10 cellular contexts compared by ENCODE assay signal in the genomic region with DNA sequence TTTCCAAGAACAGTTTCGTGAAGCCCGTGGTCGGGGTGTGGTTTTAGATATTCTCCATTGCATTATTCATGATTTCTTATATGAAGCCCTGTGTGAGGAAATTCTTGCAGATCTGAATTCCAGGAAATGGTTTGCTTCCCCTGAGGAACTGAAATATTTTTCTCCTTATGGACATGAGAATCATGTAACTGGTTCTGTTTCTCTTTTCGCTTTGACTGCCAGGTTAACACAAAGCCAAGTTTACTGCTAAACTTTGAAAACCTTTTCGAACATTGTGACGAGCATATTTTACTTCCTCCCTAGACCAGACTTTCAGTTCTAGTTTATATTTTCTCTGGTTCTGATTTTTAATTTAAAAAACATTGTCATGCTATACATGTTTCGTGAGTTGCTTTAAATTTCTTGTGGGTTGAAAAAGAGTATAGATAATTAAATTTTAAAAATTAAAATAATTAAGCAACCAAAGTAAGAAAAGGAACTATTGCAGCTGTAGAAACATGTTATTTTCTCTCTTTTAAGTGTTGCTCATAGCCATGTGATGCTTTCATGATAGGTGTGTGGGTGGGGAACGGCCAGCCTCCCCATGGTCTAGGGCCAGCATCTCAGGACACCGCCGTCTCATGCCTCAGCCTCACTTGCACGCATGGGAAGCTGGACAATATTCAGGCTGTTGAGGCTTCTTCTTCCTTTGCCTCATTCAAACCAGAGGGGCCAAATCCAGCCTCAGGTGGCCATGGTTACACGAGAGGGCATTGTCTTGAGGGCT.
DNase-seq lines count a peak whose midpoint lies in the region; ATAC-seq and TF ChIP-seq lines count a peak whose summit lies in the region.
"Had no signal": no experiment of that assay in that cellular context is flagged by ENCODE, and none has a peak within 500 bp of the region (broad histone marks: within the 10 kb centered on the region; RNA-seq: fewer than 3 reads in every experiment).

No MANE protein-coding gene starts in this region.

- 63 to 68% methylated on average over 12 of the region's 12 CpGs for WGBS in lower leg skin, 2 donors

- H3K4me3 ChIP-seq in lower leg skin (ENCODE audit: low read depth, poor library complexity, severe bottlenecking) (no peak overlapping the region), SJCRH30 (no peak overlapping the region)

- ATAC-seq in GM18909 (IDR thresholded peaks at IDR 0.05; ENCODE audit: poor library complexity, unreplicated experiment) (peak; percentile 77), HG02798 (IDR thresholded peaks at IDR 0.05; ENCODE audit: poor library complexity, unreplicated experiment) (peak; percentile 81)
- ATAC-seq: natural killer cell treated with Interleukin-12 subunit alpha and Interleukin-12 subunit beta and Interleukin-15 and Interleukin-18, amount 100 ng/mL, for 72 hours had no signal

- peak; percentile 49 for DNase-seq in NCI-H226
- DNase-seq in pulmonary artery endothelial cell (ENCODE audit: low read depth, low spot score), result peak; percentile 36
- DNase-seq in lower leg skin (ENCODE audit: low spot score in 2 of 2), result no peak
- DNase-seq in activated T-helper 2 cell treated with anti-CD3 and anti-CD28 coated beads, Interferon-gamma antibody, Interleukin-2, Interleukin-4, amounts not matched to agents 10 μg/mL and 5 μg/mL and 100 μg/mL, durations not matched to agents 14 hours and 24 hours and 36 hours (ENCODE audit: low spot score), result no peak
- no peak for DNase-seq in activated CD4-positive, CD25-positive, alpha-beta regulatory T cell (lab: John Stamatoyannopoulos, UW)
- DNase-seq in SJCRH30, result no peak
- DNase-seq: activated naive CD4-positive, alpha-beta T cell treated with anti-CD3 and anti-CD28 coated beads for 36 hours had no signal

- H3K9me3 Mint-ChIP-seq in activated T-helper 2 cell treated with anti-CD3 and anti-CD28 coated beads, Interferon-gamma antibody, Interleukin-2, Interleukin-4, amounts not matched to agents 10 μg/mL and 5 μg/mL and 100 μg/mL, durations not matched to agents 14 hours and 24 hours and 36 hours, result no peaks in the 10 kb centered on the region
- H3K9me3 Mint-ChIP-seq: activated naive CD4-positive, alpha-beta T cell treated with anti-CD3 and anti-CD28 coated beads for 36 hours; natural killer cell treated with Interleukin-12 subunit alpha and Interleukin-12 subunit beta and Interleukin-15 and Interleukin-18, amount 100 ng/mL, for 72 hours had no signal

- no peaks in the 10 kb centered on the region; the same call in 1 of the 2 replicates for H3K9me3 ChIP-seq in SJCRH30 (replicated peaks)

- H3K27ac ChIP-seq in SJCRH30, result no peak overlapping the region

- no peaks in the 10 kb centered on the region for H3K36me3 Mint-ChIP-seq in activated T-helper 2 cell treated with anti-CD3 and anti-CD28 coated beads, Interferon-gamma antibody, Interleukin-2, Interleukin-4, amounts not matched to agents 10 μg/mL and 5 μg/mL and 100 μg/mL, durations not matched to agents 14 hours and 24 hours and 36 hours (ENCODE audit: low read depth)
- H3K36me3 Mint-ChIP-seq: natural killer cell treated with Interleukin-12 subunit alpha and Interleukin-12 subunit beta and Interleukin-15 and Interleukin-18, amount 100 ng/mL, for 72 hours had no signal

- H3K4me3 Mint-ChIP-seq in activated T-helper 2 cell treated with anti-CD3 and anti-CD28 coated beads, Interferon-gamma antibody, Interleukin-2, Interleukin-4, amounts not matched to agents 10 μg/mL and 5 μg/mL and 100 μg/mL, durations not matched to agents 14 hours and 24 hours and 36 hours (ENCODE audit: low read depth), result no peak overlapping the region
- H3K4me3 Mint-ChIP-seq: activated naive CD4-positive, alpha-beta T cell treated with anti-CD3 and anti-CD28 coated beads for 36 hours; natural killer cell treated with Interleukin-12 subunit alpha and Interleukin-12 subunit beta and Interleukin-15 and Interleukin-18, amount 100 ng/mL, for 72 hours had no signal

- H3K27me3 ChIP-seq in SJCRH30, result no peaks in the 10 kb centered on the region

- no peaks in the 10 kb centered on the region for H3K36me3 ChIP-seq in SJCRH30

- no peak overlapping the region for H3K27ac Mint-ChIP-seq in activated T-helper 2 cell treated with anti-CD3 and anti-CD28 coated beads, Interferon-gamma antibody, Interleukin-2, Interleukin-4, amounts not matched to agents 10 μg/mL and 5 μg/mL and 100 μg/mL, durations not matched to agents 14 hours and 24 hours and 36 hours
- H3K27ac Mint-ChIP-seq: activated naive CD4-positive, alpha-beta T cell treated with anti-CD3 and anti-CD28 coated beads for 36 hours; natural killer cell treated with Interleukin-12 subunit alpha and Interleukin-12 subunit beta and Interleukin-15 and Interleukin-18, amount 100 ng/mL, for 72 hours had no signal

- intact Hi-C loops in lower leg skin (cut with DNase I; ENCODE audit: low total_unique reads), result no loop called here
- intact Hi-C loops in activated T-helper 2 cell treated with anti-CD3 and anti-CD28 coated beads, Interferon-gamma antibody, Interleukin-2, Interleukin-4, amounts not matched to agents 10 μg/mL and 5 μg/mL and 100 μg/mL, durations not matched to agents 14 hours and 24 hours and 36 hours (cut with micrococcal nuclease), result no loop called here

- TF ChIP-seq CTCF in lower leg skin (IDR thresholded peaks at IDR 0.05), result no peak

- H3K27me3 Mint-ChIP-seq in activated T-helper 2 cell treated with anti-CD3 and anti-CD28 coated beads, Interferon-gamma antibody, Interleukin-2, Interleukin-4, amounts not matched to agents 10 μg/mL and 5 μg/mL and 100 μg/mL, durations not matched to agents 14 hours and 24 hours and 36 hours (ENCODE audit: low read depth), result peaks cover 5% of the 10 kb centered on the region

- no peak for TF ChIP-seq POLR2A in lower leg skin (IDR thresholded peaks at IDR 0.05)

- H3K4me1 ChIP-seq in SJCRH30, result peaks cover 29% of the 10 kb centered on the region

- no peaks in the 10 kb centered on the region for H3K4me1 Mint-ChIP-seq in activated T-helper 2 cell treated with anti-CD3 and anti-CD28 coated beads, Interferon-gamma antibody, Interleukin-2, Interleukin-4, amounts not matched to agents 10 μg/mL and 5 μg/mL and 100 μg/mL, durations not matched to agents 14 hours and 24 hours and 36 hours (ENCODE audit: low read depth)

Comparison
In these comparisons a context has a peak if more than half of its experiments do, and no peak if none do; other contexts are left out.
1. DNase-seq: peak in NCI-H226 (single experiment) and pulmonary artery endothelial cell (single experiment); none in lower leg skin (0 of 2), activated T-helper 2 cell treated with anti-CD3 and anti-CD28 coated beads, Interferon-gamma antibody, Interleukin-2, Interleukin-4, amounts not matched to agents 10 μg/mL and 5 μg/mL and 100 μg/mL, durations not matched to agents 14 hours and 24 hours and 36 hours (single experiment), activated CD4-positive, CD25-positive, alpha-beta regulatory T cell (0 of 4) and SJCRH30 (0 of 2).